ENCODE assay signal across 36 cellular contexts in the genomic region with DNA sequence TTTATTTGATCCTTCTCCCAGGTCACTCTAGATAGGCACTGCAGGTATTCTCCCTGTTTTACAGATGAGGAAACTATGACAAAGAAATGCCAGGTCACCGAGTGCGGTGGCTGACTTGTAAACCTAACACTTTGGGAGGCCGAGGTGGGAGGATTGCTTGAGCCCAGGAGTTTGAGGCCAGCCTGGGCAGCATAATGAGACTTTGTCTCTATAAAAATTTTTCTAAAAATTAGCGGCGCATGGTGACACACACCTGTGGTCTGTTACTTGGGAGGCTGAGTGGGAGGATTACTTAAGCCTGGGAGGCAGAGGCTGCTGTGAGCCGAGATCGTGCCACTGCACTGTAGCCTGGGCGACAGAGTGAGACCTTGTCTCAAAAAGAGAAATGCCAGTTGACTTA.
"Had no signal": no experiment of that assay in that cellular context is flagged by ENCODE, and none has a peak within 500 bp of the region (broad histone marks: within the 10 kb centered on the region; RNA-seq: fewer than 3 reads in every experiment).

No MANE protein-coding gene starts in this region.

- H3K9me3 ChIP-seq: ascending aorta had no signal

- ATAC-seq: activated CD4-positive, alpha-beta T cell treated with anti-CD3 and anti-CD28 coated beads for 36 hours; activated CD4-positive, CD25-positive, alpha-beta regulatory T cell treated with anti-CD3 and anti-CD28 coated beads, Interleukin-2, amount 50 U/mL, for 24 hours; activated CD8-positive, alpha-beta memory T cell treated with anti-CD3 and anti-CD28 coated beads, Interleukin-2, amount 10 ng/mL, durations not matched to agents 7 days and 5 days; activated CD8-positive, alpha-beta T cell treated with anti-CD3 and anti-CD28 coated beads, Interleukin-2, amount 10 ng/mL, durations not matched to agents 7 days and 5 days; T-cell; WTC11 had no signal

- H3K27ac Mint-ChIP-seq: activated CD4-positive, alpha-beta memory T cell treated with anti-CD3 and anti-CD28 coated beads, Interleukin-2, amount 10 ng/mL, durations not matched to agents 7 days and 5 days; activated CD4-positive, alpha-beta T cell treated with anti-CD3 and anti-CD28 coated beads for 36 hours; activated CD4-positive, alpha-beta T cell treated with anti-CD3 and anti-CD28 coated beads, Interleukin-2, amount 10 ng/mL, durations not matched to agents 7 days and 5 days; activated CD8-positive, alpha-beta memory T cell treated with anti-CD3 and anti-CD28 coated beads, Interleukin-2, amount 10 ng/mL, durations not matched to agents 7 days and 5 days; activated CD8-positive, alpha-beta T cell treated with anti-CD3 and anti-CD28 coated beads, Interleukin-2, amount 10 ng/mL, durations not matched to agents 7 days and 5 days; activated naive CD4-positive, alpha-beta T cell treated with anti-CD3 and anti-CD28 coated beads, Interleukin-2, amount 10 ng/mL, durations not matched to agents 7 days and 5 days; activated naive CD4-positive, alpha-beta T cell treated with anti-CD3 and anti-CD28 coated beads, Interleukin-2, amount 50 U/mL, for 24 hours; activated naive CD8-positive, alpha-beta T cell; activated T-cell treated with anti-CD3 and anti-CD28 coated beads, Interleukin-2, amount 50 U/mL, for 24 hours; activated T-helper 2 cell treated with anti-CD3 and anti-CD28 coated beads, Interferon-gamma antibody, Interleukin-2, Interleukin-4, amounts not matched to agents 10 μg/mL and 5 μg/mL and 100 μg/mL, durations not matched to agents 14 hours and 24 hours and 36 hours; brain; T-cell; T-helper 2 cell treated with Interferon-gamma antibody and Interleukin-4, amounts not matched to agents 5 μg/mL and 100 μg/mL, for 36 hours; WTC11 had no signal

- H3K9me3 Mint-ChIP-seq: activated CD4-positive, alpha-beta memory T cell treated with anti-CD3 and anti-CD28 coated beads, Interleukin-2, amount 10 ng/mL, durations not matched to agents 7 days and 5 days; activated CD4-positive, alpha-beta T cell treated with anti-CD3 and anti-CD28 coated beads, Interleukin-2, amount 10 ng/mL, durations not matched to agents 7 days and 5 days; activated naive CD4-positive, alpha-beta T cell treated with anti-CD3 and anti-CD28 coated beads, Interleukin-2, amount 10 ng/mL, durations not matched to agents 7 days and 5 days; activated naive CD4-positive, alpha-beta T cell treated with anti-CD3 and anti-CD28 coated beads, Interleukin-2, amount 50 U/mL, for 24 hours; activated T-cell treated with anti-CD3 and anti-CD28 coated beads, Interleukin-2, amount 50 U/mL, for 24 hours; activated T-helper 2 cell treated with anti-CD3 and anti-CD28 coated beads, Interferon-gamma antibody, Interleukin-2, Interleukin-4, amounts not matched to agents 10 μg/mL and 5 μg/mL and 100 μg/mL, durations not matched to agents 14 hours and 24 hours and 36 hours; brain; central memory CD8-positive, alpha-beta T cell; T-cell; T-helper 2 cell treated with Interferon-gamma antibody and Interleukin-4, amounts not matched to agents 5 μg/mL and 100 μg/mL, for 36 hours; WTC11 had no signal

- H3K36me3 Mint-ChIP-seq: WTC11 had no signal

- H3K27ac ChIP-seq: ascending aorta, cardiac muscle cell, WERI-Rb-1 had no signal

- H3K36me3 ChIP-seq: cardiac muscle cell had no signal

- DNase-seq: activated CD4-positive, alpha-beta memory T cell treated with anti-CD3 and anti-CD28 coated beads, Interleukin-2, amount 10 ng/mL, durations not matched to agents 7 days and 5 days; activated CD4-positive, alpha-beta T cell treated with anti-CD3 and anti-CD28 coated beads for 1 hour; activated CD4-positive, alpha-beta T cell treated with anti-CD3 and anti-CD28 coated beads for 36 hours; activated CD4-positive, alpha-beta T cell treated with anti-CD3 and anti-CD28 coated beads for 48 hours; activated CD4-positive, alpha-beta T cell treated with anti-CD3 and anti-CD28 coated beads, Interleukin-2, amount 10 ng/mL, durations not matched to agents 7 days and 5 days; activated CD4-positive, alpha-beta T cell treated with anti-CD3 and anti-CD28 coated beads, Interleukin-2, amount 50 U/mL, for 48 hours; activated CD4-positive, CD25-positive, alpha-beta regulatory T cell; activated CD8-positive, alpha-beta memory T cell treated with anti-CD3 and anti-CD28 coated beads for 24 hours; activated CD8-positive, alpha-beta memory T cell treated with anti-CD3 and anti-CD28 coated beads, Interleukin-2, amount 10 ng/mL, durations not matched to agents 7 days and 5 days; activated CD8-positive, alpha-beta memory T cell treated with anti-CD3 and anti-CD28 coated beads, Interleukin-2, amount 50 U/mL, for 48 hours; activated CD8-positive, alpha-beta T cell treated with anti-CD3 and anti-CD28 coated beads, Interleukin-2, amount 10 ng/mL, durations not matched to agents 7 days and 5 days; activated effector memory CD4-positive, alpha-beta T cell treated with Interleukin-2 at 50 U/mL for 16 hours; activated gamma-delta T cell; activated naive CD4-positive, alpha-beta T cell treated with anti-CD3 and anti-CD28 coated beads, Interleukin-2, amount 10 ng/mL, durations not matched to agents 7 days and 5 days; activated naive CD4-positive, alpha-beta T cell treated with Interleukin-2 at 50 U/mL for 16 hours; activated T-cell treated with anti-CD3 and anti-CD28 coated beads, Interleukin-2, amount 50 U/mL, for 24 hours; activated T-cell treated with anti-CD3 and anti-CD28 coated beads, Interleukin-2, amount 50 U/mL, for 48 hours; amygdala; anterior cingulate cortex; caudate nucleus; cerebellar nuclear complex; T-cell; T-helper 2 cell; T-helper 9 cell; WERI-Rb-1 had no signal

- H3K27me3 Mint-ChIP-seq: activated CD4-positive, alpha-beta memory T cell treated with anti-CD3 and anti-CD28 coated beads, Interleukin-2, amount 10 ng/mL, durations not matched to agents 7 days and 5 days; activated CD4-positive, alpha-beta T cell treated with anti-CD3 and anti-CD28 coated beads for 36 hours; activated CD4-positive, alpha-beta T cell treated with anti-CD3 and anti-CD28 coated beads, Interleukin-2, amount 10 ng/mL, durations not matched to agents 7 days and 5 days; activated CD8-positive, alpha-beta memory T cell treated with anti-CD3 and anti-CD28 coated beads, Interleukin-2, amount 10 ng/mL, durations not matched to agents 7 days and 5 days; activated naive CD4-positive, alpha-beta T cell treated with anti-CD3 and anti-CD28 coated beads, Interleukin-2, amount 10 ng/mL, durations not matched to agents 7 days and 5 days; activated naive CD4-positive, alpha-beta T cell treated with anti-CD3 and anti-CD28 coated beads, Interleukin-2, amount 50 U/mL, for 24 hours; activated naive CD8-positive, alpha-beta T cell; activated T-cell treated with anti-CD3 and anti-CD28 coated beads, Interleukin-2, amount 50 U/mL, for 24 hours; brain; central memory CD8-positive, alpha-beta T cell; T-cell had no signal

- H3K4me3 ChIP-seq: ascending aorta, cardiac muscle cell had no signal

- FAIRE-seq: bronchial epithelial cell had no signal

- H3K27me3 ChIP-seq: ascending aorta, cardiac muscle cell had no signal

- H3K4me3 Mint-ChIP-seq: activated CD4-positive, alpha-beta memory T cell treated with anti-CD3 and anti-CD28 coated beads, Interleukin-2, amount 10 ng/mL, durations not matched to agents 7 days and 5 days; activated CD4-positive, alpha-beta T cell treated with anti-CD3 and anti-CD28 coated beads for 36 hours; activated CD4-positive, alpha-beta T cell treated with anti-CD3 and anti-CD28 coated beads, Interleukin-2, amount 10 ng/mL, durations not matched to agents 7 days and 5 days; activated CD8-positive, alpha-beta memory T cell treated with anti-CD3 and anti-CD28 coated beads, Interleukin-2, amount 10 ng/mL, durations not matched to agents 7 days and 5 days; activated CD8-positive, alpha-beta T cell treated with anti-CD3 and anti-CD28 coated beads, Interleukin-2, amount 10 ng/mL, durations not matched to agents 7 days and 5 days; activated naive CD4-positive, alpha-beta T cell treated with anti-CD3 and anti-CD28 coated beads, Interleukin-2, amount 10 ng/mL, durations not matched to agents 7 days and 5 days; activated naive CD4-positive, alpha-beta T cell treated with anti-CD3 and anti-CD28 coated beads, Interleukin-2, amount 50 U/mL, for 24 hours; activated naive CD8-positive, alpha-beta T cell; activated T-cell treated with anti-CD3 and anti-CD28 coated beads, Interleukin-2, amount 50 U/mL, for 24 hours; brain; central memory CD8-positive, alpha-beta T cell; T-cell; T-helper 2 cell treated with Interferon-gamma antibody and Interleukin-4, amounts not matched to agents 5 μg/mL and 100 μg/mL, for 36 hours; WTC11 had no signal
